ENCODE assay signal across 8 cellular contexts in genomic region chr18:75210274-75211001, GRCh38. TPM values are rescaled to one million over a fixed set of nuclear protein-coding genes. Genes with fewer than 3 reads are reported as not detected.
A peak's percentile ranks its signal among the peaks of the same experiment; 100 is the strongest.
DNase-seq lines count a peak whose midpoint lies in the region; ATAC-seq and TF ChIP-seq lines count a peak whose summit lies in the region.

TSS of gene TSHZ1 (plus strand) at chr18:75210797. CDS start at chr18:75211877, 1,080 bp downstream.

- no peaks in the 10 kb centered on the region for H3K27me3 ChIP-seq in Caco-2 (replicated peaks; ENCODE audit: control insufficient read depth, insufficient read depth, low read length)
- no peaks in the 10 kb centered on the region for H3K27me3 ChIP-seq in HL-60 (ENCODE audit: insufficient read depth, poor library complexity, severe bottlenecking)
- H3K27me3 ChIP-seq in endodermal cell (ENCODE audit: control insufficient read depth, insufficient read depth, low read length, poor library complexity, severe bottlenecking): peaks cover 62% of the 10 kb centered on the region

- H3K27me3 Mint-ChIP-seq in Caco-2 (ENCODE audit: insufficient read depth, unreplicated experiment) (no peaks in the 10 kb centered on the region), endodermal cell (ENCODE audit: insufficient read depth) (peaks cover 64% of the 10 kb centered on the region)
- H3K27me3 Mint-ChIP-seq in activated CD4-positive, alpha-beta memory T cell treated with anti-CD3 and anti-CD28 coated beads, Interleukin-2, amount 10 ng/mL, durations not matched to agents 7 days and 5 days: peaks cover 14% of the 10 kb centered on the region

- H3K27ac ChIP-seq in HL-60 (replicated peaks) (peak within 1 kb of the TSS; percentile 94), endodermal cell (ENCODE audit: low read depth, low read length) (peak within 1 kb of the TSS; percentile 41)

- H3K9me3 ChIP-seq in Caco-2: no peaks in the 10 kb centered on the region
- H3K9me3 ChIP-seq in endodermal cell (ENCODE audit: control insufficient read depth, low read length): no peaks in the 10 kb centered on the region

- ATAC-seq in GM19463 (IDR thresholded peaks at IDR 0.05; ENCODE audit: unreplicated experiment): peak; percentile 23
- peak; percentile 30 for ATAC-seq in stimulated activated naive CD8-positive, alpha-beta T cell treated with anti-CD3 and anti-CD28 coated beads, Interleukin-15, Interleukin-2, amounts not matched to agents 100 U/mL and 50 U/mL, for 24 hours

- H3K4me1 ChIP-seq in Caco-2 (peaks cover 8% of the 10 kb centered on the region; the same call in 1 of the 2 replicates), endodermal cell (ENCODE audit: control insufficient read depth, insufficient read depth, low read length) (peaks cover 7% of the 10 kb centered on the region)

- H3K4me3 ChIP-seq in Caco-2 (ENCODE audit: low read depth, low read length) (peak within 1 kb of the TSS; percentile 64), HL-60 (replicated peaks; ENCODE audit: insufficient read depth, low read length) (peak within 1 kb of the TSS; percentile 90), endodermal cell (ENCODE audit: low read length) (peak within 1 kb of the TSS; percentile 82)

- POLR2A ChIA-PET in Caco-2 (lab: Charles Lee): interaction anchor here (0.7 to 1.0 kb wide), 2 partner anchors 82 to 586 kb away, joined by 3 to 7 read pairs; no protein-coding TSS in a partner anchor
- POLR2A ChIA-PET in activated CD4-positive, alpha-beta memory T cell treated with anti-CD3 and anti-CD28 coated beads, Interleukin-2, amount 10 ng/mL, durations not matched to agents 7 days and 5 days (lab: Charles Lee): interaction anchor here (0.6 to 3.4 kb wide), 20 partner anchors 11 to 1511 kb away, joined by 3 to 31 read pairs (median 6); partner anchors contain the start of gene ZNF407

- H3K4me1 Mint-ChIP-seq in Caco-2 (ENCODE audit: low read depth, unreplicated experiment) (no peaks in the 10 kb centered on the region), endodermal cell (peaks cover 49% of the 10 kb centered on the region)
- peaks cover 65% of the 10 kb centered on the region for H3K4me1 Mint-ChIP-seq in activated CD4-positive, alpha-beta memory T cell treated with anti-CD3 and anti-CD28 coated beads, Interleukin-2, amount 10 ng/mL, durations not matched to agents 7 days and 5 days

- H3K36me3 Mint-ChIP-seq in Caco-2 (ENCODE audit: insufficient read depth, unreplicated experiment) (peaks cover 18% of the 10 kb centered on the region), endodermal cell (ENCODE audit: low read depth) (no peaks in the 10 kb centered on the region)
- H3K36me3 Mint-ChIP-seq in activated CD4-positive, alpha-beta memory T cell treated with anti-CD3 and anti-CD28 coated beads, Interleukin-2, amount 10 ng/mL, durations not matched to agents 7 days and 5 days (ENCODE audit: low read depth): peaks cover 35% of the 10 kb centered on the region

- DNase-seq in Caco-2: peak; percentile 39 to 42
- DNase-seq in HL-60 (ENCODE audit: low read depth in 1 of 2, low spot score in 1 of 2): peak; percentile 81 to 92
- DNase-seq in NCI-H774 (lab: John Stamatoyannopoulos, UW): peak; percentile 69
- DNase-seq in activated CD4-positive, alpha-beta memory T cell treated with anti-CD3 and anti-CD28 coated beads, Interleukin-2, amount 10 ng/mL, durations not matched to agents 7 days and 5 days: peak; percentile 71
- DNase-seq in endodermal cell: no peak
- DNase-seq in medulla oblongata (ENCODE audit: extremely low spot score): peak; percentile 94
- peak; percentile 57 for DNase-seq in stimulated activated naive CD8-positive, alpha-beta T cell treated with anti-CD3 and anti-CD28 coated beads, Interleukin-15, Interleukin-2, amounts not matched to agents 100 U/mL and 50 U/mL, for 24 hours

- H3K36me3 ChIP-seq in Caco-2 (ENCODE audit: control insufficient read depth, insufficient read depth, low read length) (no peaks in the 10 kb centered on the region), endodermal cell (ENCODE audit: control insufficient read depth, insufficient read depth, low read length) (no peaks in the 10 kb centered on the region)

- H3K27ac Mint-ChIP-seq in Caco-2 (ENCODE audit: unreplicated experiment): no peak within 1 kb of the TSS
- peak within 1 kb of the TSS; percentile 98 for H3K27ac Mint-ChIP-seq in activated CD4-positive, alpha-beta memory T cell treated with anti-CD3 and anti-CD28 coated beads, Interleukin-2, amount 10 ng/mL, durations not matched to agents 7 days and 5 days
- H3K27ac Mint-ChIP-seq in endodermal cell: no peak within 1 kb of the TSS

- WGBS in endodermal cell (ENCODE audit: insufficient coverage in 1 of 2, insufficient read length in 1 of 2), 2 experiments: 10 to 15% methylated on average over 3 to 10 of the region's 15 CpGs

- H3K9ac ChIP-seq in endodermal cell (ENCODE audit: extremely low read depth, low read length, poor library complexity, severe bottlenecking): peak within 1 kb of the TSS; percentile 22

- TF ChIP-seq CTCF in Caco-2 (IDR thresholded peaks at IDR 0.05; ENCODE audit: insufficient read depth in 1 of 2, low read depth in 1 of 2, low read length in 1 of 2, severe bottlenecking in 1 of 2, unreplicated experiment in 1 of 2) (no peak), HL-60 (IDR thresholded peaks at IDR 0.05; ENCODE audit: insufficient read depth, low read length) (no peak), endodermal cell (conservative IDR thresholded peaks at IDR 0.05) (no peak)

- CTCF ChIA-PET in Caco-2 (lab: Charles Lee): interaction anchor here (0.6 to 0.7 kb wide), 2 partner anchors 86 to 939 kb away, joined by 5 to 6 read pairs; no protein-coding TSS in a partner anchor
- CTCF ChIA-PET in activated CD4-positive, alpha-beta memory T cell treated with anti-CD3 and anti-CD28 coated beads, Interleukin-2, amount 10 ng/mL, durations not matched to agents 7 days and 5 days (lab: Charles Lee): interaction anchor here (0.6 to 1.2 kb wide), 6 partner anchors 57 to 710 kb away, joined by 3 to 5 read pairs (median 4); no protein-coding TSS in a partner anchor

- no TSS peak for BruUV-seq in Caco-2 (replicated peaks; lab: Mats Ljungman, UMichigan)

- H3K9me3 Mint-ChIP-seq in Caco-2 (ENCODE audit: unreplicated experiment) (no peaks in the 10 kb centered on the region), endodermal cell (no peaks in the 10 kb centered on the region)
- no peaks in the 10 kb centered on the region for H3K9me3 Mint-ChIP-seq in activated CD4-positive, alpha-beta memory T cell treated with anti-CD3 and anti-CD28 coated beads, Interleukin-2, amount 10 ng/mL, durations not matched to agents 7 days and 5 days

- intact Hi-C loops in Caco-2 (cut with micrococcal nuclease; ENCODE audit: unreplicated experiment): no loop called here

- peak within 1 kb of the TSS; percentile 83 for H3K4me3 Mint-ChIP-seq in Caco-2 (ENCODE audit: unreplicated experiment)
- peak within 1 kb of the TSS; percentile 85 for H3K4me3 Mint-ChIP-seq in activated CD4-positive, alpha-beta memory T cell treated with anti-CD3 and anti-CD28 coated beads, Interleukin-2, amount 10 ng/mL, durations not matched to agents 7 days and 5 days
- peak within 1 kb of the TSS; percentile 79 for H3K4me3 Mint-ChIP-seq in endodermal cell

RNA-seq across cellular contexts. Expression of gene TSHZ1, which starts in this region (rescaled TPM):
- total RNA-seq in Caco-2 (2022) (3.4 and 4.4 TPM in 2 replicates), endodermal cell (1 to 10 TPM; 1.1 to 1.7 TPM)
- total RNA-seq in activated CD4-positive, alpha-beta memory T cell treated with anti-CD3 and anti-CD28 coated beads, Interleukin-2, amount 10 ng/mL, durations not matched to agents 7 days and 5 days: 10 to 100 TPM; 18.2 to 19.0 TPM
- 15.0 TPM for polyA plus RNA-seq in endodermal cell (2013, experiment 1 of 2)
- 14.4 TPM for polyA plus RNA-seq in endodermal cell (2013, experiment 2 of 2)
